8 cellular contexts compared by ENCODE assay signal in the genomic region with DNA sequence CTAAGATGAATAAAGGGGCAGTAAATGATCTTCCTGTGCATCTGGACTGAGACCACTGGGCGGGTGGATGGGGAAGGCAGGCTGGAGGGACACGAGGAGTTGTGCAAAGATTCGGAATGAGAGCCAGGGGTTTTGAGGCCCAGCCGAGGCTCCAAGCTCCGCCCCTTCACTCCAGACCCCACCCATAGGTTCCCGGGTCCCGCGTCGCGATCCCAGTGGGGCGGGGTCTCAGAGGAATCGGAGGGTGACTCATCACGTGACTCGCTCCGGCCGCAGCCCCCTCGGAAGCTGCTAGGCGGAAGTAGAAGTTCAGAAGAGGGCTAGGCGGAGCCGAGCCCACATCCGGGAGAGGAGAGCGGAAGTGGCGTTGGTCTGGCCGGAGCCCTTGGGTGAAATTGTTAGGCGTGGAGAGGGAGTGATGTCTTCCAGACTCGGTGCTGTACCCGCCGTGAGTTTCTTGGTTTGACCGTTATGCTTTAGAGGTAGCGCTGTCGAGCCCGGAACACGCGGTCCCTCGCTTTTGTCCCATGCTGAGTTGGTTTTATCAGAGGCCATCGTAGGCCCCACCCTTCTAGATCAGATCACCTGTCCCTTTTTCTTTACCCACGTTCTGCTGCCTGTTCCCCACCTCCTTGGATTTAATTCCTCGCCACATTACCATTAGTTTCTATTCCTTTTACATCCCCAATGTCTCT. TPM values are rescaled to one million over a fixed set of nuclear protein-coding genes. Genes with fewer than 3 reads are reported as not detected.
DNase-seq lines count a peak whose midpoint lies in the region; ATAC-seq and TF ChIP-seq lines count a peak whose summit lies in the region.

A gene with protein sequence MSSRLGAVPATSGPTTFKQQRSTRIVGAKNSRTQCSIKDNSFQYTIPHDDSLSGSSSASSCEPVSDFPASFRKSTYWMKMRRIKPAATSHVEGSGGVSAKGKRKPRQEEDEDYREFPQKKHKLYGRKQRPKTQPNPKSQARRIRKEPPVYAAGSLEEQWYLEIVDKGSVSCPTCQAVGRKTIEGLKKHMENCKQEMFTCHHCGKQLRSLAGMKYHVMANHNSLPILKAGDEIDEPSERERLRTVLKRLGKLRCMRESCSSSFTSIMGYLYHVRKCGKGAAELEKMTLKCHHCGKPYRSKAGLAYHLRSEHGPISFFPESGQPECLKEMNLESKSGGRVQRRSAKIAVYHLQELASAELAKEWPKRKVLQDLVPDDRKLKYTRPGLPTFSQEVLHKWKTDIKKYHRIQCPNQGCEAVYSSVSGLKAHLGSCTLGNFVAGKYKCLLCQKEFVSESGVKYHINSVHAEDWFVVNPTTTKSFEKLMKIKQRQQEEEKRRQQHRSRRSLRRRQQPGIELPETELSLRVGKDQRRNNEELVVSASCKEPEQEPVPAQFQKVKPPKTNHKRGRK (plus strand): TSS at position 348 of the 695 bp plus-strand sequence. CDS start 71 bp downstream, at position 419.

- DNase-seq in AG04450 (ENCODE audit: low read depth, low spot score) (peak; percentile 79), NCI-H2196 (lab: John Stamatoyannopoulos, UW; ENCODE audit: unreplicated experiment) (peak; percentile 96), cardiac fibroblast (ENCODE audit: low read depth in 2 of 2) (peak; percentile 91 to 96), inferior parietal cortex (ENCODE audit: extremely low spot score) (peak; percentile 91), smooth muscle cell of the brain vasculature (ENCODE audit: low read depth, low spot score) (peak; percentile 80)

- POLR2A ChIA-PET in AG04450 (lab: Yijun Ruan, JAX): interaction anchor here (0.5 to 1.8 kb wide), 9 partner anchors 9 to 173 kb away, joined by 4 to 8 read pairs (median 4); a partner anchor contains a TSS

- ATAC-seq in GM18870 (IDR thresholded peaks at IDR 0.05; ENCODE audit: unreplicated experiment) (peak; percentile 82), HG03108 (IDR thresholded peaks at IDR 0.05; ENCODE audit: unreplicated experiment) (peak; percentile 90)

- H3K27ac ChIP-seq in AG04450 (ENCODE audit: low read depth, low read length): peak within 1 kb of the TSS; percentile 60

- TF ChIP-seq CTCF in AG04450 (IDR thresholded peaks at IDR 0.05; ENCODE audit: low read depth, low read length): no peak
- no peak for TF ChIP-seq CTCF in WI38 (IDR thresholded peaks at IDR 0.05; ENCODE audit: low read depth, low read length)
- no peak for TF ChIP-seq CTCF in cardiac fibroblast (IDR thresholded peaks at IDR 0.05; ENCODE audit: low read depth, low read length)

- no peaks in the 10 kb centered on the region; the same call in 1 of the 2 replicates for H3K9me3 ChIP-seq in AG04450 (ENCODE audit: control insufficient read depth, insufficient read depth, low read length)

- CTCF ChIA-PET in AG04450 (lab: Charles Lee): no interaction called here

- no peaks in the 10 kb centered on the region for H3K27me3 ChIP-seq in AG04450 (ENCODE audit: control insufficient read depth, insufficient read depth, low read length)

- H3K4me3 ChIP-seq in AG04450 (ENCODE audit: low read depth, low read length) (peak within 1 kb of the TSS; percentile 85), WI38 (ENCODE audit: low read depth, low read length) (peak within 1 kb of the TSS; percentile 93), cardiac fibroblast (replicated peaks in 1 of 2; ENCODE audit: low read depth in 2 of 2, low read length in 2 of 2) (peak within 1 kb of the TSS; percentile 65 to 75)

RNA-seq across cellular contexts. Expression of the gene that starts here (rescaled TPM):
- 51.4 and 63.7 TPM in 2 replicates for polyA plus RNA-seq in AG04450 (2011; rRNA removed)
- 30.2 and 44.1 TPM in 2 replicates for polyA minus RNA-seq in AG04450 (2011; rRNA and poly(A)+ RNA removed)

Comparison
In these comparisons a context has a peak if more than half of its experiments do, and no peak if none do; other contexts are left out.
1. Peak in every context shown above with its lines: DNase-seq, ATAC-seq, H3K4me3 ChIP-seq and H3K27ac ChIP-seq.